17 cellular contexts compared by ENCODE assay signal in the genomic region with DNA sequence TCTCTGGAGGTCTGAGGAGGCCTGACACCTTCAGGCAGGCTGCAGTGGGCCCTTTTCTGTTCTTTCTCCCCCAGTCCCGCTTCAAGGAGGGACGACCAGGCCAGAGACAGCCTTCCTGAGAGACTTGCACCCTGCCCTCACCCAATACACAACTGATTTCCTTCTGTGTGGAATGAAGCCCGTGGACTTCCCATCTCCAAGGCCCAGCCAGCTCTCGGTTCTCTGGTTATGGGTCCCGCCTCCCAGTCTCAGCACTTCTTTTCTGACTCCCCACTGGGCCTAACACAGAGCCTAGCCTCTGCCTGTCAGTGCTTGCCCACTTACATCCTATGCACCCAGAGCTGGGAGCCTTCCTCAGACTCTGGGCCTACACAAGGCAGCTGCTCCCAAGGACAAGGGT. TPM values are rescaled to one million over a fixed set of nuclear protein-coding genes. Genes with fewer than 3 reads are reported as not detected.
DNase-seq lines count a peak whose midpoint lies in the region; ATAC-seq and TF ChIP-seq lines count a peak whose summit lies in the region.
"Had no signal": no experiment of that assay in that cellular context is flagged by ENCODE, and none has a peak within 500 bp of the region (broad histone marks: within the 10 kb centered on the region; RNA-seq: fewer than 3 reads in every experiment).

No MANE protein-coding gene starts in this region.

- no peak for TF ChIP-seq POLR2A in lower leg skin (IDR thresholded peaks at IDR 0.05)

- TF ChIP-seq CTCF in activated CD8-positive, alpha-beta T cell treated with anti-CD3 and anti-CD28 coated beads for 36 hours (IDR thresholded peaks at IDR 0.05), result no peak
- no peak for TF ChIP-seq CTCF in lower leg skin (IDR thresholded peaks at IDR 0.05)

- intact Hi-C loops in activated CD8-positive, alpha-beta T cell treated with anti-CD3 and anti-CD28 coated beads for 36 hours (cut with micrococcal nuclease), result no loop called here
- intact Hi-C loops in lower leg skin (cut with DNase I; ENCODE audit: low total_unique reads), result no loop called here

- CTCF ChIA-PET in activated CD8-positive, alpha-beta T cell treated with anti-CD3 and anti-CD28 coated beads, Interleukin-2, amount 10 ng/mL, durations not matched to agents 7 days and 5 days (lab: Charles Lee), result interaction anchor here (1.3 kb wide), 2 partner anchors 45 to 54 kb away, joined by 4 read pairs; no protein-coding TSS in a partner anchor
- CTCF ChIA-PET in activated CD8-positive, alpha-beta T cell treated with anti-CD3 and anti-CD28 coated beads for 36 hours (lab: Charles Lee), result interaction anchor here (1.0 kb wide), 1 partner anchor 44 kb away, joined by 3 read pairs; no protein-coding TSS in a partner anchor

- peak overlapping the region; percentile 44 for H3K27ac ChIP-seq in caudate nucleus (ENCODE audit: low read depth, low read length)
- H3K27ac ChIP-seq in layer of hippocampus (ENCODE audit: low read depth, low read length), result peak overlapping the region; percentile 27
- H3K27ac ChIP-seq in temporal lobe (ENCODE audit: low read depth, low read length), result peak overlapping the region; percentile 69

- no peak for ATAC-seq in activated CD8-positive, alpha-beta T cell treated with anti-CD3 and anti-CD28 coated beads, Interleukin-2, amount 10 ng/mL, durations not matched to agents 7 days and 5 days
- no peak for ATAC-seq in activated CD8-positive, alpha-beta T cell treated with anti-CD3 and anti-CD28 coated beads for 36 hours
- no peak for ATAC-seq in GM21723 (IDR thresholded peaks at IDR 0.05; ENCODE audit: unreplicated experiment)

- peaks cover 35% of the 10 kb centered on the region for H3K4me1 Mint-ChIP-seq in activated CD8-positive, alpha-beta T cell treated with anti-CD3 and anti-CD28 coated beads, Interleukin-2, amount 10 ng/mL, durations not matched to agents 7 days and 5 days (ENCODE audit: low read depth)
- H3K4me1 Mint-ChIP-seq in activated CD8-positive, alpha-beta T cell treated with anti-CD3 and anti-CD28 coated beads for 36 hours (ENCODE audit: low read depth), result peaks cover 19% of the 10 kb centered on the region
- H3K4me1 Mint-ChIP-seq: B cell had no signal

- H3K4me3 ChIP-seq in lower leg skin (ENCODE audit: low read depth, poor library complexity, severe bottlenecking), result no peak overlapping the region
- H3K4me3 ChIP-seq: GM12878, K562 had no signal

- POLR2A ChIA-PET in activated CD8-positive, alpha-beta T cell treated with anti-CD3 and anti-CD28 coated beads, Interleukin-2, amount 10 ng/mL, durations not matched to agents 7 days and 5 days (lab: Charles Lee), result no interaction called here
- POLR2A ChIA-PET in activated CD8-positive, alpha-beta T cell treated with anti-CD3 and anti-CD28 coated beads for 36 hours (lab: Charles Lee), result no interaction called here

- peak overlapping the region; percentile 11 for H3K27ac Mint-ChIP-seq in activated CD8-positive, alpha-beta T cell treated with anti-CD3 and anti-CD28 coated beads, Interleukin-2, amount 10 ng/mL, durations not matched to agents 7 days and 5 days
- no peak overlapping the region for H3K27ac Mint-ChIP-seq in activated CD8-positive, alpha-beta T cell treated with anti-CD3 and anti-CD28 coated beads for 36 hours
- H3K27ac Mint-ChIP-seq: B cell had no signal

- peaks cover 7% of the 10 kb centered on the region for H3K9me3 Mint-ChIP-seq in activated CD8-positive, alpha-beta T cell treated with anti-CD3 and anti-CD28 coated beads, Interleukin-2, amount 10 ng/mL, durations not matched to agents 7 days and 5 days (ENCODE audit: insufficient read depth)
- H3K9me3 Mint-ChIP-seq in activated CD8-positive, alpha-beta T cell treated with anti-CD3 and anti-CD28 coated beads for 36 hours, result peaks cover 11% of the 10 kb centered on the region

- peaks cover 8% of the 10 kb centered on the region for H3K27me3 Mint-ChIP-seq in activated CD8-positive, alpha-beta T cell treated with anti-CD3 and anti-CD28 coated beads, Interleukin-2, amount 10 ng/mL, durations not matched to agents 7 days and 5 days (ENCODE audit: low read depth)
- peaks cover 2% of the 10 kb centered on the region for H3K27me3 Mint-ChIP-seq in activated CD8-positive, alpha-beta T cell treated with anti-CD3 and anti-CD28 coated beads for 36 hours

- no peak overlapping the region for H3K4me3 Mint-ChIP-seq in activated CD8-positive, alpha-beta T cell treated with anti-CD3 and anti-CD28 coated beads, Interleukin-2, amount 10 ng/mL, durations not matched to agents 7 days and 5 days
- no peak overlapping the region for H3K4me3 Mint-ChIP-seq in activated CD8-positive, alpha-beta T cell treated with anti-CD3 and anti-CD28 coated beads for 36 hours
- H3K4me3 Mint-ChIP-seq: B cell had no signal

- no peak for DNase-seq in activated CD8-positive, alpha-beta T cell treated with anti-CD3 and anti-CD28 coated beads, Interleukin-2, amount 10 ng/mL, durations not matched to agents 7 days and 5 days
- no peak for DNase-seq in activated CD8-positive, alpha-beta T cell treated with anti-CD3 and anti-CD28 coated beads for 36 hours
- no peak for DNase-seq in caudate nucleus (lab: John Stamatoyannopoulos, UW)
- DNase-seq in lower leg skin (ENCODE audit: low spot score in 2 of 2), result no peak
- DNase-seq in foreskin melanocyte, result no peak
- DNase-seq: GF-D8, NCI-H146, NCI-H2081 treated with DMSO at 0.1 percent for 48 hours, NCI-H510A, NCI-H774 had no signal

- WGBS in lower leg skin, 2 donors, result 91 to 92% methylated on average over 5 of the region's 5 CpGs

- peaks cover 26% of the 10 kb centered on the region for H3K36me3 Mint-ChIP-seq in activated CD8-positive, alpha-beta T cell treated with anti-CD3 and anti-CD28 coated beads, Interleukin-2, amount 10 ng/mL, durations not matched to agents 7 days and 5 days (ENCODE audit: low read depth)
- peaks cover 5% of the 10 kb centered on the region for H3K36me3 Mint-ChIP-seq in activated CD8-positive, alpha-beta T cell treated with anti-CD3 and anti-CD28 coated beads for 36 hours (ENCODE audit: low read depth)

- H3K27me3 ChIP-seq in layer of hippocampus (ENCODE audit: control insufficient read depth, insufficient read depth, low read length), result peaks cover 7% of the 10 kb centered on the region

RNA-seq across cellular contexts. Expression of gene ADCYAP1R1, which starts 24.1 kb away (rescaled TPM):
- not detected for total RNA-seq in activated CD8-positive, alpha-beta T cell treated with anti-CD3 and anti-CD28 coated beads, Interleukin-2, amount 10 ng/mL, durations not matched to agents 7 days and 5 days
- total RNA-seq in activated CD8-positive, alpha-beta T cell treated with anti-CD3 and anti-CD28 coated beads for 36 hours, result not detected
- total RNA-seq in temporal lobe (62.0 TPM), lower leg skin (1 to 10 TPM in 1 of 4 donors, under 1 TPM in 1, not detected in 2; 0.52 to 1.2 TPM)
- total RNA-seq: B cell, GM12878, K562, RPMI7951 had no signal

Comparison
In these comparisons a context has a peak if more than half of its experiments do, and no peak if none do; other contexts are left out.
1. RNA of gene ADCYAP1R1, which starts 24.1 kb away (total RNA-seq): 62.0 TPM in temporal lobe (single experiment); 0.52 to 1.2 TPM in lower leg skin, not detected in activated CD8-positive, alpha-beta T cell treated with anti-CD3 and anti-CD28 coated beads for 36 hours and not detected in activated CD8-positive, alpha-beta T cell treated with anti-CD3 and anti-CD28 coated beads, Interleukin-2, amount 10 ng/mL, durations not matched to agents 7 days and 5 days; every median in the first group is over 10 times any median in the second.
2. Peak in every context shown above with its lines, with median percentiles within 50 percentile points of each other: H3K27ac ChIP-seq.